14 cellular contexts compared by ENCODE assay signal in genomic region chr2:200450288-200450687, GRCh38.
"Had no signal": no experiment of that assay in that cellular context is flagged by ENCODE, and none has a peak within 500 bp of the region (broad histone marks: within the 10 kb centered on the region; RNA-seq: fewer than 3 reads in every experiment).

No MANE protein-coding gene starts in this region.

- H3K27me3 Mint-ChIP-seq: dendritic cell treated with granulocyte-macrophage colony-stimulating factor and Interleukin-4, amounts not matched to agents 40 ng/mL and 50 ng/mL, for 4 days had no signal

- H3K36me3 Mint-ChIP-seq: immature natural killer cell had no signal

- H3K27ac Mint-ChIP-seq: dendritic cell treated with granulocyte-macrophage colony-stimulating factor and Interleukin-4, amounts not matched to agents 40 ng/mL and 50 ng/mL, for 4 days; immature natural killer cell; mesothelial cell of epicardium had no signal

- ATAC-seq: foreskin keratinocyte, sciatic nerve had no signal

- H3K4me3 Mint-ChIP-seq: dendritic cell treated with granulocyte-macrophage colony-stimulating factor and Interleukin-4, amounts not matched to agents 40 ng/mL and 50 ng/mL, for 4 days; immature natural killer cell; mesothelial cell of epicardium had no signal

- H3K4me1 Mint-ChIP-seq: immature natural killer cell, mesothelial cell of epicardium had no signal

- H3K9me3 Mint-ChIP-seq: dendritic cell treated with granulocyte-macrophage colony-stimulating factor and Interleukin-4, amounts not matched to agents 40 ng/mL and 50 ng/mL, for 4 days; mesothelial cell of epicardium had no signal

- H3K9me3 ChIP-seq: breast epithelium, stomach, thoracic aorta had no signal

- H3K36me3 ChIP-seq: breast epithelium, thoracic aorta had no signal

- DNase-seq: activated CD4-positive, alpha-beta T cell treated with anti-CD3 and anti-CD28 coated beads, Interleukin-2, amount 50 U/mL, for 1 hour; activated CD8-positive, alpha-beta memory T cell treated with anti-CD3 and anti-CD28 coated beads for 24 hours; activated naive CD4-positive, alpha-beta T cell; aorta; effector memory CD4-positive, alpha-beta T cell; foreskin keratinocyte; head of caudate nucleus; immature natural killer cell; stomach had no signal

- H3K4me1 ChIP-seq: breast epithelium, foreskin keratinocyte had no signal

- H3K27me3 ChIP-seq: breast epithelium, foreskin keratinocyte, stomach had no signal

- H3K4me3 ChIP-seq: breast epithelium, stomach, thoracic aorta had no signal
